8 cellular contexts compared by ENCODE assay signal in genomic region chrX:81121513-81122363, GRCh38.
DNase-seq lines count a peak whose midpoint lies in the region; ATAC-seq and TF ChIP-seq lines count a peak whose summit lies in the region.

No MANE protein-coding gene starts in this region.

- DNase-seq in AG20443 (ENCODE audit: low spot score) (peak; percentile 90), NK-92 (lab: John Stamatoyannopoulos, UW; ENCODE audit: unreplicated experiment) (peak; percentile 4), memory B cell (ENCODE audit: low spot score in 2 of 2) (peak; percentile 77)
- DNase-seq in activated CD8-positive, alpha-beta memory T cell treated with anti-CD3 and anti-CD28 coated beads for 4 hours (ENCODE audit: low read depth in 2 of 2): peak; percentile 73
- peak; percentile 62 to 78 (median 76) for DNase-seq in stimulated activated CD4-positive, alpha-beta T cell treated with anti-CD3 and anti-CD28 coated beads, TNF-alpha, amount 100 ng/mL, for 48 hours (ENCODE audit: low read depth in 3 of 3)

- H3K4me3 ChIP-seq in endocrine pancreas (ENCODE audit: control insufficient read depth, insufficient read depth, low read length): peak overlapping the region; percentile 98

- ATAC-seq in HG03354 (IDR thresholded peaks at IDR 0.05; ENCODE audit: poor library complexity, severe bottlenecking, unreplicated experiment) (peak; percentile 94), memory B cell (ENCODE audit: low read depth) (peak; percentile 93)

- H3K36me3 ChIP-seq in endocrine pancreas (ENCODE audit: control insufficient read depth, insufficient read depth, low read length): no peaks in the 10 kb centered on the region

- H3K36me3 Mint-ChIP-seq in memory B cell: no peaks in the 10 kb centered on the region

- peak overlapping the region; percentile 26 for H3K9ac ChIP-seq in endocrine pancreas (ENCODE audit: control insufficient read depth, insufficient read depth, low read length)

- peaks cover 3% of the 10 kb centered on the region for H3K27me3 Mint-ChIP-seq in memory B cell

- H3K27me3 ChIP-seq in endocrine pancreas (ENCODE audit: control insufficient read depth, insufficient read depth, low read length): no peaks in the 10 kb centered on the region

- peak; percentile 53 for TF ChIP-seq POLR2A in GM19099 (IDR thresholded peaks at IDR 0.05; ENCODE audit: extremely low read depth, insufficient read length, low read depth)

- no peaks in the 10 kb centered on the region for H3K9me3 Mint-ChIP-seq in memory B cell

- H3K4me3 Mint-ChIP-seq in memory B cell: peak overlapping the region; percentile 91

- H3K4me1 ChIP-seq in endocrine pancreas (ENCODE audit: control insufficient read depth, insufficient read depth, low read length): no peaks in the 10 kb centered on the region

- H3K4me1 Mint-ChIP-seq in memory B cell: peaks cover 11% of the 10 kb centered on the region

- no peak overlapping the region for H3K27ac Mint-ChIP-seq in memory B cell

- H3K9me3 ChIP-seq in endocrine pancreas (ENCODE audit: control insufficient read depth, low read length): no peaks in the 10 kb centered on the region

Comparison
In these comparisons a context has a peak if more than half of its experiments do, and no peak if none do; other contexts are left out.
1. Peak in every context shown above with its lines: DNase-seq, ATAC-seq and H3K4me3 ChIP-seq.
2. DNase-seq: peak in every context shown above with its lines; median percentile 90 in AG20443; 77 in memory B cell; 76 in stimulated activated CD4-positive, alpha-beta T cell treated with anti-CD3 and anti-CD28 coated beads, TNF-alpha, amount 100 ng/mL, for 48 hours; 73 in activated CD8-positive, alpha-beta memory T cell treated with anti-CD3 and anti-CD28 coated beads for 4 hours; 4 in NK-92.